1 cellular context compared by ENCODE assay signal in the genomic region with DNA sequence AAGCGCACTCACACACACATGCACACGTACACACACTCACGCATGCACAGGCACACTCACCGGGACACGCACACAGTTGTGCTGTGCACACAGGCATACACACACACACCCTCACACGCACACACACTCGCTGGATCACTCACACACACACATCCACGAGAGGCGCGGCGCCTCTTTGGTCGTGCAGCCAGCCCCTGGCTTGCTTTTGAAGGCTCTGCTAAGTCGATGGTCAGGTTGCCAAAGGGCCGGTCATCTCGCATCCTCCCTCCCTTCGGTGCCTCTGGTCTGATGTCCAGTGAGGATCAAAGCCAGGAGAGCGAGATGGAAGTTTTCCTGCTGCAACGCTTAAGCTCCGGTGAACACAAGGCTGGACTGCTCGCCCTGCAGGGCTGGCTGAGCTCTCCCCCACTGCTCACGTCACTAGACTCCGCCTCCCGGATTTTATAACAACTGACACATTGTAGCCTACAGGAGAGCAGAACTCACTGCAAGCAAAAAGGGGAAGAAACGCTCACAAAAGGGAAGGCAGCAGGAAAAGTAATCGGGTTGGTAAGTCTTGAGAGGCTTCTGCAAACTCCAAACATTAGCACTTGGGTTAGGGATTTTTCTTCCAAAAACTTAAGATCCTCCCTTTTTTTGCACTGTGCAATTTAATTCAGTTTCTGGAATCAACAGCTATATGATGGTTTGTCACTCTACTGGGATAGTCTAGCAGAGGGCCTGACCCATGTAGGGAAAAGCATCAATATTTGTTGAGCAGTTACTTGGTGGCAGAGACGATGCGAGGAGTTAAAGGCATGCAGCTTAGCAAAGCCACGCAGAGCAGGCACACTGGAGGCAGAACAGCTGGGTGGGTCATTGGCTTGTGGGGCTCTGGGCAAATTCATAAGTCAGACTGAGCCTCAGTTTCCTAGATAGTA.
TF ChIP-seq lines count a peak whose summit lies in the region.

A gene (minus strand): TSS at position 374 of the 920 bp plus-strand sequence. CDS start 695 bp downstream, outside the sequence.

TF ChIP-seq in K562, 482 proteins besides CTCF, POLR2A, EP300 and RAD21 (continued from another document and continues in another):
- TF ChIP-seq, protein P1, sequence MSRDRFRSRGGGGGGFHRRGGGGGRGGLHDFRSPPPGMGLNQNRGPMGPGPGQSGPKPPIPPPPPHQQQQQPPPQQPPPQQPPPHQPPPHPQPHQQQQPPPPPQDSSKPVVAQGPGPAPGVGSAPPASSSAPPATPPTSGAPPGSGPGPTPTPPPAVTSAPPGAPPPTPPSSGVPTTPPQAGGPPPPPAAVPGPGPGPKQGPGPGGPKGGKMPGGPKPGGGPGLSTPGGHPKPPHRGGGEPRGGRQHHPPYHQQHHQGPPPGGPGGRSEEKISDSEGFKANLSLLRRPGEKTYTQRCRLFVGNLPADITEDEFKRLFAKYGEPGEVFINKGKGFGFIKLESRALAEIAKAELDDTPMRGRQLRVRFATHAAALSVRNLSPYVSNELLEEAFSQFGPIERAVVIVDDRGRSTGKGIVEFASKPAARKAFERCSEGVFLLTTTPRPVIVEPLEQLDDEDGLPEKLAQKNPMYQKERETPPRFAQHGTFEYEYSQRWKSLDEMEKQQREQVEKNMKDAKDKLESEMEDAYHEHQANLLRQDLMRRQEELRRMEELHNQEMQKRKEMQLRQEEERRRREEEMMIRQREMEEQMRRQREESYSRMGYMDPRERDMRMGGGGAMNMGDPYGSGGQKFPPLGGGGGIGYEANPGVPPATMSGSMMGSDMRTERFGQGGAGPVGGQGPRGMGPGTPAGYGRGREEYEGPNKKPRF (IDR thresholded peaks at IDR 0.05; ENCODE audit: low read depth, low read length), result no peak
- no peak for TF ChIP-seq RBFOX2 (IDR thresholded peaks at IDR 0.05; ENCODE audit: low read depth, low read length)
- TF ChIP-seq CTBP1 (IDR thresholded peaks at IDR 0.05; ENCODE audit: borderline replicate concordance), result 0 out of 2 replicates have a peak, but pooled peaks have one; percentile 19
- no peak for TF ChIP-seq HNRNPK (IDR thresholded peaks at IDR 0.05; ENCODE audit: low read depth, low read length, poor library complexity, severe bottlenecking)
- TF ChIP-seq HDAC3 (IDR thresholded peaks at IDR 0.05; ENCODE audit: borderline replicate concordance, partially characterized antibody), result no peak
- no peak for TF ChIP-seq TGIF2 (CRISPR knock-in tag; IDR thresholded peaks at IDR 0.05)
- no peak for TF ChIP-seq KAT8 (IDR thresholded peaks at IDR 0.05; ENCODE audit: low read depth)
- TF ChIP-seq, protein P2, sequence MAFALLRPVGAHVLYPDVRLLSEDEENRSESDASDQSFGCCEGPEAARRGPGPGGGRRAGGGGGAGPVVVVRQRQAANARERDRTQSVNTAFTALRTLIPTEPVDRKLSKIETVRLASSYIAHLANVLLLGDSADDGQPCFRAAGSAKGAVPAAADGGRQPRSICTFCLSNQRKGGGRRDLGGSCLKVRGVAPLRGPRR (CRISPR knock-in tag; IDR thresholded peaks at IDR 0.05), result no peak
- TF ChIP-seq, protein P3, sequence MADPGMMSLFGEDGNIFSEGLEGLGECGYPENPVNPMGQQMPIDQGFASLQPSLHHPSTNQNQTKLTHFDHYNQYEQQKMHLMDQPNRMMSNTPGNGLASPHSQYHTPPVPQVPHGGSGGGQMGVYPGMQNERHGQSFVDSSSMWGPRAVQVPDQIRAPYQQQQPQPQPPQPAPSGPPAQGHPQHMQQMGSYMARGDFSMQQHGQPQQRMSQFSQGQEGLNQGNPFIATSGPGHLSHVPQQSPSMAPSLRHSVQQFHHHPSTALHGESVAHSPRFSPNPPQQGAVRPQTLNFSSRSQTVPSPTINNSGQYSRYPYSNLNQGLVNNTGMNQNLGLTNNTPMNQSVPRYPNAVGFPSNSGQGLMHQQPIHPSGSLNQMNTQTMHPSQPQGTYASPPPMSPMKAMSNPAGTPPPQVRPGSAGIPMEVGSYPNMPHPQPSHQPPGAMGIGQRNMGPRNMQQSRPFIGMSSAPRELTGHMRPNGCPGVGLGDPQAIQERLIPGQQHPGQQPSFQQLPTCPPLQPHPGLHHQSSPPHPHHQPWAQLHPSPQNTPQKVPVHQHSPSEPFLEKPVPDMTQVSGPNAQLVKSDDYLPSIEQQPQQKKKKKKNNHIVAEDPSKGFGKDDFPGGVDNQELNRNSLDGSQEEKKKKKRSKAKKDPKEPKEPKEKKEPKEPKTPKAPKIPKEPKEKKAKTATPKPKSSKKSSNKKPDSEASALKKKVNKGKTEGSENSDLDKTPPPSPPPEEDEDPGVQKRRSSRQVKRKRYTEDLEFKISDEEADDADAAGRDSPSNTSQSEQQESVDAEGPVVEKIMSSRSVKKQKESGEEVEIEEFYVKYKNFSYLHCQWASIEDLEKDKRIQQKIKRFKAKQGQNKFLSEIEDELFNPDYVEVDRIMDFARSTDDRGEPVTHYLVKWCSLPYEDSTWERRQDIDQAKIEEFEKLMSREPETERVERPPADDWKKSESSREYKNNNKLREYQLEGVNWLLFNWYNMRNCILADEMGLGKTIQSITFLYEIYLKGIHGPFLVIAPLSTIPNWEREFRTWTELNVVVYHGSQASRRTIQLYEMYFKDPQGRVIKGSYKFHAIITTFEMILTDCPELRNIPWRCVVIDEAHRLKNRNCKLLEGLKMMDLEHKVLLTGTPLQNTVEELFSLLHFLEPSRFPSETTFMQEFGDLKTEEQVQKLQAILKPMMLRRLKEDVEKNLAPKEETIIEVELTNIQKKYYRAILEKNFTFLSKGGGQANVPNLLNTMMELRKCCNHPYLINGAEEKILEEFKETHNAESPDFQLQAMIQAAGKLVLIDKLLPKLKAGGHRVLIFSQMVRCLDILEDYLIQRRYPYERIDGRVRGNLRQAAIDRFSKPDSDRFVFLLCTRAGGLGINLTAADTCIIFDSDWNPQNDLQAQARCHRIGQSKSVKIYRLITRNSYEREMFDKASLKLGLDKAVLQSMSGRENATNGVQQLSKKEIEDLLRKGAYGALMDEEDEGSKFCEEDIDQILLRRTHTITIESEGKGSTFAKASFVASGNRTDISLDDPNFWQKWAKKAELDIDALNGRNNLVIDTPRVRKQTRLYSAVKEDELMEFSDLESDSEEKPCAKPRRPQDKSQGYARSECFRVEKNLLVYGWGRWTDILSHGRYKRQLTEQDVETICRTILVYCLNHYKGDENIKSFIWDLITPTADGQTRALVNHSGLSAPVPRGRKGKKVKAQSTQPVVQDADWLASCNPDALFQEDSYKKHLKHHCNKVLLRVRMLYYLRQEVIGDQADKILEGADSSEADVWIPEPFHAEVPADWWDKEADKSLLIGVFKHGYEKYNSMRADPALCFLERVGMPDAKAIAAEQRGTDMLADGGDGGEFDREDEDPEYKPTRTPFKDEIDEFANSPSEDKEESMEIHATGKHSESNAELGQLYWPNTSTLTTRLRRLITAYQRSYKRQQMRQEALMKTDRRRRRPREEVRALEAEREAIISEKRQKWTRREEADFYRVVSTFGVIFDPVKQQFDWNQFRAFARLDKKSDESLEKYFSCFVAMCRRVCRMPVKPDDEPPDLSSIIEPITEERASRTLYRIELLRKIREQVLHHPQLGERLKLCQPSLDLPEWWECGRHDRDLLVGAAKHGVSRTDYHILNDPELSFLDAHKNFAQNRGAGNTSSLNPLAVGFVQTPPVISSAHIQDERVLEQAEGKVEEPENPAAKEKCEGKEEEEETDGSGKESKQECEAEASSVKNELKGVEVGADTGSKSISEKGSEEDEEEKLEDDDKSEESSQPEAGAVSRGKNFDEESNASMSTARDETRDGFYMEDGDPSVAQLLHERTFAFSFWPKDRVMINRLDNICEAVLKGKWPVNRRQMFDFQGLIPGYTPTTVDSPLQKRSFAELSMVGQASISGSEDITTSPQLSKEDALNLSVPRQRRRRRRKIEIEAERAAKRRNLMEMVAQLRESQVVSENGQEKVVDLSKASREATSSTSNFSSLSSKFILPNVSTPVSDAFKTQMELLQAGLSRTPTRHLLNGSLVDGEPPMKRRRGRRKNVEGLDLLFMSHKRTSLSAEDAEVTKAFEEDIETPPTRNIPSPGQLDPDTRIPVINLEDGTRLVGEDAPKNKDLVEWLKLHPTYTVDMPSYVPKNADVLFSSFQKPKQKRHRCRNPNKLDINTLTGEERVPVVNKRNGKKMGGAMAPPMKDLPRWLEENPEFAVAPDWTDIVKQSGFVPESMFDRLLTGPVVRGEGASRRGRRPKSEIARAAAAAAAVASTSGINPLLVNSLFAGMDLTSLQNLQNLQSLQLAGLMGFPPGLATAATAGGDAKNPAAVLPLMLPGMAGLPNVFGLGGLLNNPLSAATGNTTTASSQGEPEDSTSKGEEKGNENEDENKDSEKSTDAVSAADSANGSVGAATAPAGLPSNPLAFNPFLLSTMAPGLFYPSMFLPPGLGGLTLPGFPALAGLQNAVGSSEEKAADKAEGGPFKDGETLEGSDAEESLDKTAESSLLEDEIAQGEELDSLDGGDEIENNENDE (IDR thresholded peaks at IDR 0.05; ENCODE audit: low read depth, low read length), result no peak
- TF ChIP-seq, protein P4, sequence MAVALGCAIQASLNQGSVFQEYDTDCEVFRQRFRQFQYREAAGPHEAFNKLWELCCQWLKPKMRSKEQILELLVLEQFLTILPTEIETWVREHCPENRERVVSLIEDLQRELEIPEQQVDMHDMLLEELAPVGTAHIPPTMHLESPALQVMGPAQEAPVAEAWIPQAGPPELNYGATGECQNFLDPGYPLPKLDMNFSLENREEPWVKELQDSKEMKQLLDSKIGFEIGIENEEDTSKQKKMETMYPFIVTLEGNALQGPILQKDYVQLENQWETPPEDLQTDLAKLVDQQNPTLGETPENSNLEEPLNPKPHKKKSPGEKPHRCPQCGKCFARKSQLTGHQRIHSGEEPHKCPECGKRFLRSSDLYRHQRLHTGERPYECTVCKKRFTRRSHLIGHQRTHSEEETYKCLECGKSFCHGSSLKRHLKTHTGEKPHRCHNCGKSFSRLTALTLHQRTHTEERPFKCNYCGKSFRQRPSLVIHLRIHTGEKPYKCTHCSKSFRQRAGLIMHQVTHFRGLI (CRISPR knock-in tag; IDR thresholded peaks at IDR 0.05), result no peak
- no peak for TF ChIP-seq SMARCA5 (IDR thresholded peaks at IDR 0.05)
- TF ChIP-seq ZNF696 (CRISPR knock-in tag; conservative IDR thresholded peaks at IDR 0.05), result no peak
- TF ChIP-seq ZNF316 (IDR thresholded peaks at IDR 0.05), result no peak
- TF ChIP-seq TEAD2 (tag; IDR thresholded peaks at IDR 0.05), result no peak
- TF ChIP-seq GABPB2 (CRISPR knock-in tag; conservative IDR thresholded peaks at IDR 0.05), result no peak
- TF ChIP-seq ZNF274 (IDR thresholded peaks at IDR 0.05; ENCODE audit: borderline replicate concordance, low read depth, low read length), result no peak
- no peak for TF ChIP-seq PYGO2 (tag; IDR thresholded peaks at IDR 0.05)
- TF ChIP-seq CBFB (CRISPR knock-in tag; IDR thresholded peaks at IDR 0.05), result no peak
- TF ChIP-seq TARDBP (IDR thresholded peaks at IDR 0.05), result no peak
- TF ChIP-seq, protein P5, sequence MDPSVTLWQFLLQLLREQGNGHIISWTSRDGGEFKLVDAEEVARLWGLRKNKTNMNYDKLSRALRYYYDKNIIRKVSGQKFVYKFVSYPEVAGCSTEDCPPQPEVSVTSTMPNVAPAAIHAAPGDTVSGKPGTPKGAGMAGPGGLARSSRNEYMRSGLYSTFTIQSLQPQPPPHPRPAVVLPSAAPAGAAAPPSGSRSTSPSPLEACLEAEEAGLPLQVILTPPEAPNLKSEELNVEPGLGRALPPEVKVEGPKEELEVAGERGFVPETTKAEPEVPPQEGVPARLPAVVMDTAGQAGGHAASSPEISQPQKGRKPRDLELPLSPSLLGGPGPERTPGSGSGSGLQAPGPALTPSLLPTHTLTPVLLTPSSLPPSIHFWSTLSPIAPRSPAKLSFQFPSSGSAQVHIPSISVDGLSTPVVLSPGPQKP (CRISPR knock-in tag; IDR thresholded peaks at IDR 0.05), result no peak
- TF ChIP-seq CEBPG (CRISPR knock-in tag; IDR thresholded peaks at IDR 0.05), result no peak
- no peak for TF ChIP-seq CEBPG (tag; conservative IDR thresholded peaks at IDR 0.05 in 1 of 2, IDR thresholded peaks at IDR 0.05 in 1 of 2)
- TF ChIP-seq, protein P6, sequence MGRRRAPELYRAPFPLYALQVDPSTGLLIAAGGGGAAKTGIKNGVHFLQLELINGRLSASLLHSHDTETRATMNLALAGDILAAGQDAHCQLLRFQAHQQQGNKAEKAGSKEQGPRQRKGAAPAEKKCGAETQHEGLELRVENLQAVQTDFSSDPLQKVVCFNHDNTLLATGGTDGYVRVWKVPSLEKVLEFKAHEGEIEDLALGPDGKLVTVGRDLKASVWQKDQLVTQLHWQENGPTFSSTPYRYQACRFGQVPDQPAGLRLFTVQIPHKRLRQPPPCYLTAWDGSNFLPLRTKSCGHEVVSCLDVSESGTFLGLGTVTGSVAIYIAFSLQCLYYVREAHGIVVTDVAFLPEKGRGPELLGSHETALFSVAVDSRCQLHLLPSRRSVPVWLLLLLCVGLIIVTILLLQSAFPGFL (CRISPR knock-in tag; IDR thresholded peaks at IDR 0.05), result 0 out of 2 replicates have a peak, but pooled peaks have one; percentile 63
- no peak for TF ChIP-seq LCOR (CRISPR knock-in tag; IDR thresholded peaks at IDR 0.05)
- TF ChIP-seq ZNF445 (CRISPR knock-in tag; IDR thresholded peaks at IDR 0.05; ENCODE audit: low read depth), result no peak
- TF ChIP-seq, protein P7, sequence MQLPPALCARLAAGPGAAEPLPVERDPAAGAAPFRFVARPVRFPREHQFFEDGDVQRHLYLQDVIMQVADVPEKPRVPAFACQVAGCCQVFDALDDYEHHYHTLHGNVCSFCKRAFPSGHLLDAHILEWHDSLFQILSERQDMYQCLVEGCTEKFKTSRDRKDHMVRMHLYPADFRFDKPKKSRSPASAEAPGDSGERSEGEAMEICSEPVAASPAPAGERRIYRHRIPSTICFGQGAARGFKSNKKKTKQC (CRISPR knock-in tag; IDR thresholded peaks at IDR 0.05), result no peak
- TF ChIP-seq IFI16 (CRISPR knock-in tag; IDR thresholded peaks at IDR 0.05), result no peak
- TF ChIP-seq ZNF23 (CRISPR knock-in tag; IDR thresholded peaks at IDR 0.05), result no peak
- no peak for TF ChIP-seq JUNB (CRISPR knock-in tag; conservative IDR thresholded peaks at IDR 0.05)
- TF ChIP-seq, protein P8, sequence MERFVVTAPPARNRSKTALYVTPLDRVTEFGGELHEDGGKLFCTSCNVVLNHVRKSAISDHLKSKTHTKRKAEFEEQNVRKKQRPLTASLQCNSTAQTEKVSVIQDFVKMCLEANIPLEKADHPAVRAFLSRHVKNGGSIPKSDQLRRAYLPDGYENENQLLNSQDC (CRISPR knock-in tag; IDR thresholded peaks at IDR 0.05), result no peak
- TF ChIP-seq, protein P9, sequence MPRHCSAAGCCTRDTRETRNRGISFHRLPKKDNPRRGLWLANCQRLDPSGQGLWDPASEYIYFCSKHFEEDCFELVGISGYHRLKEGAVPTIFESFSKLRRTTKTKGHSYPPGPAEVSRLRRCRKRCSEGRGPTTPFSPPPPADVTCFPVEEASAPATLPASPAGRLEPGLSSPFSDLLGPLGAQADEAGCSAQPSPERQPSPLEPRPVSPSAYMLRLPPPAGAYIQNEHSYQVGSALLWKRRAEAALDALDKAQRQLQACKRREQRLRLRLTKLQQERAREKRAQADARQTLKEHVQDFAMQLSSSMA (CRISPR knock-in tag; IDR thresholded peaks at IDR 0.05), result no peak
- no peak for TF ChIP-seq ZNF175 (CRISPR knock-in tag; IDR thresholded peaks at IDR 0.05; ENCODE audit: low read depth)
- no peak for TF ChIP-seq COPS2 (conservative IDR thresholded peaks at IDR 0.05)
- no peak for TF ChIP-seq U2AF1 (optimal IDR thresholded peaks at IDR 0.05; ENCODE audit: low read depth, low read length)
